1 cellular context compared by ENCODE assay signal in the genomic region with DNA sequence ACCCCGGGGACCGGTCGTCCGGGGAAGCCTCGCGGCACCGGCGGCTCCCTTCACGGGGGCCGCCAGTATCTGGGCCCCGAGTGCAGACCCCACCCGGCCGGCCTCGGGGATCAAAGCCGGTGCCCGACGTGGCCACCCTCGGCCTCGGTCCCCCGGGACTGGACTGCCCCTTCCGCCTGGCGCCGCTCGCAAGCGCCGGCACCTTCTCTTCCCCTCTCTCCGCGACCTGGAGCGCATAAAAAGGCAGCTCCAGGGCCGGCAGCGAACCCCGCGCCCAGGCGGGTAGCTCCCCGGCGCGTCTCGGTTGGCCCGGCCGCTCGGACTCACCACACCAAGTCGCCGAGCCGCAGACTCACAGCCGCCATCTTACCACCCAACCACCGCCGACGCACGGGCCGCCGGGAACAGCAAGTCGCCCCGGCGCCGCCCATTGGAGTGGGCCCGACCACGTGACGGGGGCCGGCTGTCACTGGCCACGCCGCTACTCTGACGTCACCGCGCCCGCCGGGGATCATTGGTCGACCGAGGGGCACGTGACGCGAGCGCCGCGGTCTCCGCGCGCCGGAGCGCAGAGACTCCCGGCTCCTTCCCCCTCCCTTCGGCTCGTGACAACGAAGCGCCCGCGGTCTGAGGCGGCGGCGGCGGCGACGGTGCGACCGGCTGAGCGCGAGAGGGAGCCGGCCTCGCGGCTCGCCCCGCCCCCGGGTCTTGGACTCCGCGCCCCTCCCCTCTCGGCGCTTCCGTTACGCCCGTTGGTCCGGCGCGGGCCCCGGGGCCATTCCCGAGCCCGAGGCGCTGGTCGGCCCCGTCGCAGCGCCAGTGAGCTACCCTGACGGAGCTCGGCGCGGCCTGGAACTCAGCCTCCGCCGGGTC.
TF ChIP-seq lines count a peak whose summit lies in the region.

A gene (minus strand): TSS at position 388 of the 873 bp plus-strand sequence. CDS start 23 bp downstream, at position 365.
A gene with protein sequence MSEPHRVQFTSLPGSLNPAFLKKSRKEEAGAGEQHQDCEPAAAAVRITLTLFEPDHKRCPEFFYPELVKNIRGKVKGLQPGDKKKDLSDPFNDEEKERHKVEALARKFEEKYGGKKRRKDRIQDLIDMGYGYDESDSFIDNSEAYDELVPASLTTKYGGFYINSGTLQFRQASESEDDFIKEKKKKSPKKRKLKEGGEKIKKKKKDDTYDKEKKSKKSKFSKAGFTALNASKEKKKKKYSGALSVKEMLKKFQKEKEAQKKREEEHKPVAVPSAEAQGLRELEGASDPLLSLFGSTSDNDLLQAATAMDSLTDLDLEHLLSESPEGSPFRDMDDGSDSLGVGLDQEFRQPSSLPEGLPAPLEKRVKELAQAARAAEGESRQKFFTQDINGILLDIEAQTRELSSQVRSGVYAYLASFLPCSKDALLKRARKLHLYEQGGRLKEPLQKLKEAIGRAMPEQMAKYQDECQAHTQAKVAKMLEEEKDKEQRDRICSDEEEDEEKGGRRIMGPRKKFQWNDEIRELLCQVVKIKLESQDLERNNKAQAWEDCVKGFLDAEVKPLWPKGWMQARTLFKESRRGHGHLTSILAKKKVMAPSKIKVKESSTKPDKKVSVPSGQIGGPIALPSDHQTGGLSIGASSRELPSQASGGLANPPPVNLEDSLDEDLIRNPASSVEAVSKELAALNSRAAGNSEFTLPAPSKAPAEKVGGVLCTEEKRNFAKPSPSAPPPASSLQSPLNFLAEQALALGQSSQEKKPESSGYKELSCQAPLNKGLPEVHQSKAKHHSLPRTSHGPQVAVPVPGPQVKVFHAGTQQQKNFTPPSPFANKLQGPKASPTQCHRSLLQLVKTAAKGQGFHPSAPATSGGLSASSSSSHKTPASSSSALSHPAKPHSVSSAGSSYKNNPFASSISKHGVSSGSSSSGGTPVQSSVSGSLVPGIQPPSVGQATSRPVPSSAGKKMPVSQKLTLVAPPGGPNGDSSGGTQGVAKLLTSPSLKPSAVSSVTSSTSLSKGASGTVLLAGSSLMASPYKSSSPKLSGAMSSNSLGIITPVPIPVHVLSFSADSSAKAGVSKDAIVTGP (N-terminal part only) (plus strand): TSS at position 581 of the 873 bp plus-strand sequence. CDS start 5,437 bp downstream, outside the sequence.

TF ChIP-seq in HepG2, 621 proteins besides CTCF, POLR2A, EP300 and RAD21 (continued from another document and continues in another):
- TF ChIP-seq, protein P1, sequence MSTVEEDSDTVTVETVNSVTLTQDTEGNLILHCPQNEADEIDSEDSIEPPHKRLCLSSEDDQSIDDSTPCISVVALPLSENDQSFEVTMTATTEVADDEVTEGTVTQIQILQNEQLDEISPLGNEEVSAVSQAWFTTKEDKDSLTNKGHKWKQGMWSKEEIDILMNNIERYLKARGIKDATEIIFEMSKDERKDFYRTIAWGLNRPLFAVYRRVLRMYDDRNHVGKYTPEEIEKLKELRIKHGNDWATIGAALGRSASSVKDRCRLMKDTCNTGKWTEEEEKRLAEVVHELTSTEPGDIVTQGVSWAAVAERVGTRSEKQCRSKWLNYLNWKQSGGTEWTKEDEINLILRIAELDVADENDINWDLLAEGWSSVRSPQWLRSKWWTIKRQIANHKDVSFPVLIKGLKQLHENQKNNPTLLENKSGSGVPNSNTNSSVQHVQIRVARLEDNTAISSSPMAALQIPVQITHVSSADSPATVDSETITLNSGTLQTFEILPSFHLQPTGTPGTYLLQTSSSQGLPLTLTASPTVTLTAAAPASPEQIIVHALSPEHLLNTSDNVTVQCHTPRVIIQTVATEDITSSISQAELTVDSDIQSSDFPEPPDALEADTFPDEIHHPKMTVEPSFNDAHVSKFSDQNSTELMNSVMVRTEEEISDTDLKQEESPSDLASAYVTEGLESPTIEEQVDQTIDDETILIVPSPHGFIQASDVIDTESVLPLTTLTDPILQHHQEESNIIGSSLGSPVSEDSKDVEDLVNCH (CRISPR knock-in tag; IDR thresholded peaks at IDR 0.05) = no peak
- no peak for TF ChIP-seq ZNF781 (CRISPR knock-in tag; IDR thresholded peaks at IDR 0.05; ENCODE audit: borderline replicate concordance, not compliant biosample characterization)
- TF ChIP-seq ARNT (IDR thresholded peaks at IDR 0.05) = no peak
- TF ChIP-seq ZNF629 (CRISPR knock-in tag; conservative IDR thresholded peaks at IDR 0.05) = no peak
- TF ChIP-seq ZSCAN22 (CRISPR knock-in tag; IDR thresholded peaks at IDR 0.05) = no peak
- TF ChIP-seq, protein P2, sequence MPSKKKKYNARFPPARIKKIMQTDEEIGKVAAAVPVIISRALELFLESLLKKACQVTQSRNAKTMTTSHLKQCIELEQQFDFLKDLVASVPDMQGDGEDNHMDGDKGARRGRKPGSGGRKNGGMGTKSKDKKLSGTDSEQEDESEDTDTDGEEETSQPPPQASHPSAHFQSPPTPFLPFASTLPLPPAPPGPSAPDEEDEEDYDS (CRISPR knock-in tag; IDR thresholded peaks at IDR 0.05) = peak; percentile 74; the same call in 1 of the 2 replicates
- TF ChIP-seq RFXANK (CRISPR knock-in tag; IDR thresholded peaks at IDR 0.05) = no peak
- no peak for TF ChIP-seq ZFP41 (CRISPR knock-in tag; IDR thresholded peaks at IDR 0.05; ENCODE audit: borderline replicate concordance)
- TF ChIP-seq, protein P3, sequence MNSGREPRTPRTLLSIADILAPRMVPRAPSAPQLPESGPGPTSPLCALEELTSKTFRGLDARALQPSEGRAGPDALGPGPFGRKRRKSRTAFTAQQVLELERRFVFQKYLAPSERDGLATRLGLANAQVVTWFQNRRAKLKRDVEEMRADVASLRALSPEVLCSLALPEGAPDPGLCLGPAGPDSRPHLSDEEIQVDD (CRISPR knock-in tag; IDR thresholded peaks at IDR 0.05; ENCODE audit: borderline replicate concordance) = peak; percentile 40; the same call in 1 of the 2 replicates
- TF ChIP-seq ZNF251 (CRISPR knock-in tag; IDR thresholded peaks at IDR 0.05) = no peak
- no peak for TF ChIP-seq ZNF136 (CRISPR knock-in tag; IDR thresholded peaks at IDR 0.05; ENCODE audit: low read depth)
- TF ChIP-seq, protein P4, sequence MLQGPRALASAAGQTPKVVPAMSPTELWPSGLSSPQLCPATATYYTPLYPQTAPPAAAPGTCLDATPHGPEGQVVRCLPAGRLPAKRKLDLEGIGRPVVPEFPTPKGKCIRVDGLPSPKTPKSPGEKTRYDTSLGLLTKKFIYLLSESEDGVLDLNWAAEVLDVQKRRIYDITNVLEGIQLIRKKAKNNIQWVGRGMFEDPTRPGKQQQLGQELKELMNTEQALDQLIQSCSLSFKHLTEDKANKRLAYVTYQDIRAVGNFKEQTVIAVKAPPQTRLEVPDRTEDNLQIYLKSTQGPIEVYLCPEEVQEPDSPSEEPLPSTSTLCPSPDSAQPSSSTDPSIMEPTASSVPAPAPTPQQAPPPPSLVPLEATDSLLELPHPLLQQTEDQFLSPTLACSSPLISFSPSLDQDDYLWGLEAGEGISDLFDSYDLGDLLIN (CRISPR knock-in tag; IDR thresholded peaks at IDR 0.05; ENCODE audit: borderline replicate concordance) = peak; percentile 30; the same call in 1 of the 2 replicates
- TF ChIP-seq AGO2 (optimal IDR thresholded peaks at IDR 0.05; ENCODE audit: low read depth, low read length) = no peak
- TF ChIP-seq ZNF451 (CRISPR knock-in tag; IDR thresholded peaks at IDR 0.05) = peak; percentile 37; the same call in 1 of the 2 replicates
- TF ChIP-seq ZNF569 (CRISPR knock-in tag; IDR thresholded peaks at IDR 0.05; ENCODE audit: borderline replicate concordance) = no peak
- TF ChIP-seq PRPF4 (IDR thresholded peaks at IDR 0.05; ENCODE audit: low read depth, low read length, poor library complexity, severe bottlenecking) = no peak
- TF ChIP-seq ZKSCAN8 (CRISPR knock-in tag; IDR thresholded peaks at IDR 0.05; ENCODE audit: borderline replicate concordance) = no peak
- TF ChIP-seq, protein P5, sequence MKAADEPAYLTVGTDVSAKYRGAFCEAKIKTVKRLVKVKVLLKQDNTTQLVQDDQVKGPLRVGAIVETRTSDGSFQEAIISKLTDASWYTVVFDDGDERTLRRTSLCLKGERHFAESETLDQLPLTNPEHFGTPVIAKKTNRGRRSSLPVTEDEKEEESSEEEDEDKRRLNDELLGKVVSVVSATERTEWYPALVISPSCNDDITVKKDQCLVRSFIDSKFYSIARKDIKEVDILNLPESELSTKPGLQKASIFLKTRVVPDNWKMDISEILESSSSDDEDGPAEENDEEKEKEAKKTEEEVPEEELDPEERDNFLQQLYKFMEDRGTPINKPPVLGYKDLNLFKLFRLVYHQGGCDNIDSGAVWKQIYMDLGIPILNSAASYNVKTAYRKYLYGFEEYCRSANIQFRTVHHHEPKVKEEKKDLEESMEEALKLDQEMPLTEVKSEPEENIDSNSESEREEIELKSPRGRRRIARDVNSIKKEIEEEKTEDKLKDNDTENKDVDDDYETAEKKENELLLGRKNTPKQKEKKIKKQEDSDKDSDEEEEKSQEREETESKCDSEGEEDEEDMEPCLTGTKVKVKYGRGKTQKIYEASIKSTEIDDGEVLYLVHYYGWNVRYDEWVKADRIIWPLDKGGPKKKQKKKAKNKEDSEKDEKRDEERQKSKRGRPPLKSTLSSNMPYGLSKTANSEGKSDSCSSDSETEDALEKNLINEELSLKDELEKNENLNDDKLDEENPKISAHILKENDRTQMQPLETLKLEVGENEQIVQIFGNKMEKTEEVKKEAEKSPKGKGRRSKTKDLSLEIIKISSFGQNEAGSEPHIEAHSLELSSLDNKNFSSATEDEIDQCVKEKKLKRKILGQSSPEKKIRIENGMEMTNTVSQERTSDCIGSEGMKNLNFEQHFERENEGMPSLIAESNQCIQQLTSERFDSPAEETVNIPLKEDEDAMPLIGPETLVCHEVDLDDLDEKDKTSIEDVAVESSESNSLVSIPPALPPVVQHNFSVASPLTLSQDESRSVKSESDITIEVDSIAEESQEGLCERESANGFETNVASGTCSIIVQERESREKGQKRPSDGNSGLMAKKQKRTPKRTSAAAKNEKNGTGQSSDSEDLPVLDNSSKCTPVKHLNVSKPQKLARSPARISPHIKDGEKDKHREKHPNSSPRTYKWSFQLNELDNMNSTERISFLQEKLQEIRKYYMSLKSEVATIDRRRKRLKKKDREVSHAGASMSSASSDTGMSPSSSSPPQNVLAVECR (CRISPR knock-in tag; IDR thresholded peaks at IDR 0.05; ENCODE audit: borderline replicate concordance) = peak; percentile 77
- TF ChIP-seq ATF7 (IDR thresholded peaks at IDR 0.05) = peak; percentile 90
- TF ChIP-seq ATF7 (CRISPR knock-in tag; IDR thresholded peaks at IDR 0.05) = 0 out of 2 replicates have a peak, but pooled peaks have one; percentile 52
- TF ChIP-seq EHMT2 (IDR thresholded peaks at IDR 0.05; ENCODE audit: borderline replicate concordance, low read depth, low read length) = no peak
- no peak; the same call in 1 of the 2 replicates for TF ChIP-seq ZNF670 (CRISPR knock-in tag; IDR thresholded peaks at IDR 0.05; ENCODE audit: borderline replicate concordance)
- no peak for TF ChIP-seq ZNF792 (CRISPR knock-in tag; IDR thresholded peaks at IDR 0.05)
- TF ChIP-seq ATF7-NPFF (CRISPR knock-in tag; IDR thresholded peaks at IDR 0.05; ENCODE audit: low read depth) = no peak; the same call in 1 of the 2 replicates
- peak; percentile 98 for TF ChIP-seq NFYB (CRISPR knock-in tag; IDR thresholded peaks at IDR 0.05)
- no peak for TF ChIP-seq HMGA1 (CRISPR knock-in tag; conservative IDR thresholded peaks at IDR 0.05)
- TF ChIP-seq ZNF101 (CRISPR knock-in tag; IDR thresholded peaks at IDR 0.05; ENCODE audit: borderline replicate concordance, low read depth) = no peak
- TF ChIP-seq YEATS4 (CRISPR knock-in tag; IDR thresholded peaks at IDR 0.05; ENCODE audit: borderline replicate concordance) = peak; percentile 61
- TF ChIP-seq, protein P6, sequence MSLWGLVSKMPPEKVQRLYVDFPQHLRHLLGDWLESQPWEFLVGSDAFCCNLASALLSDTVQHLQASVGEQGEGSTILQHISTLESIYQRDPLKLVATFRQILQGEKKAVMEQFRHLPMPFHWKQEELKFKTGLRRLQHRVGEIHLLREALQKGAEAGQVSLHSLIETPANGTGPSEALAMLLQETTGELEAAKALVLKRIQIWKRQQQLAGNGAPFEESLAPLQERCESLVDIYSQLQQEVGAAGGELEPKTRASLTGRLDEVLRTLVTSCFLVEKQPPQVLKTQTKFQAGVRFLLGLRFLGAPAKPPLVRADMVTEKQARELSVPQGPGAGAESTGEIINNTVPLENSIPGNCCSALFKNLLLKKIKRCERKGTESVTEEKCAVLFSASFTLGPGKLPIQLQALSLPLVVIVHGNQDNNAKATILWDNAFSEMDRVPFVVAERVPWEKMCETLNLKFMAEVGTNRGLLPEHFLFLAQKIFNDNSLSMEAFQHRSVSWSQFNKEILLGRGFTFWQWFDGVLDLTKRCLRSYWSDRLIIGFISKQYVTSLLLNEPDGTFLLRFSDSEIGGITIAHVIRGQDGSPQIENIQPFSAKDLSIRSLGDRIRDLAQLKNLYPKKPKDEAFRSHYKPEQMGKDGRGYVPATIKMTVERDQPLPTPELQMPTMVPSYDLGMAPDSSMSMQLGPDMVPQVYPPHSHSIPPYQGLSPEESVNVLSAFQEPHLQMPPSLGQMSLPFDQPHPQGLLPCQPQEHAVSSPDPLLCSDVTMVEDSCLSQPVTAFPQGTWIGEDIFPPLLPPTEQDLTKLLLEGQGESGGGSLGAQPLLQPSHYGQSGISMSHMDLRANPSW (CRISPR knock-in tag; IDR thresholded peaks at IDR 0.05; ENCODE audit: borderline replicate concordance) = no peak; the same call in 1 of the 2 replicates
- peak; percentile 68 for TF ChIP-seq TBX2 (CRISPR knock-in tag; IDR thresholded peaks at IDR 0.05; ENCODE audit: borderline replicate concordance)
- no peak for TF ChIP-seq ELF4 (CRISPR knock-in tag; IDR thresholded peaks at IDR 0.05; ENCODE audit: borderline replicate concordance)
- TF ChIP-seq YEATS2 (CRISPR knock-in tag; IDR thresholded peaks at IDR 0.05; ENCODE audit: borderline replicate concordance) = peak; percentile 46; the same call in 1 of the 2 replicates
- no peak; the same call in 1 of the 2 replicates for TF ChIP-seq SUZ12 (IDR thresholded peaks at IDR 0.05; ENCODE audit: low read depth, low read length)
- TF ChIP-seq, protein P7, sequence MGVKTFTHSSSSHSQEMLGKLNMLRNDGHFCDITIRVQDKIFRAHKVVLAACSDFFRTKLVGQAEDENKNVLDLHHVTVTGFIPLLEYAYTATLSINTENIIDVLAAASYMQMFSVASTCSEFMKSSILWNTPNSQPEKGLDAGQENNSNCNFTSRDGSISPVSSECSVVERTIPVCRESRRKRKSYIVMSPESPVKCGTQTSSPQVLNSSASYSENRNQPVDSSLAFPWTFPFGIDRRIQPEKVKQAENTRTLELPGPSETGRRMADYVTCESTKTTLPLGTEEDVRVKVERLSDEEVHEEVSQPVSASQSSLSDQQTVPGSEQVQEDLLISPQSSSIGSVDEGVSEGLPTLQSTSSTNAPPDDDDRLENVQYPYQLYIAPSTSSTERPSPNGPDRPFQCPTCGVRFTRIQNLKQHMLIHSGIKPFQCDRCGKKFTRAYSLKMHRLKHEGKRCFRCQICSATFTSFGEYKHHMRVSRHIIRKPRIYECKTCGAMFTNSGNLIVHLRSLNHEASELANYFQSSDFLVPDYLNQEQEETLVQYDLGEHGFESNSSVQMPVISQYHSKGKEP (CRISPR knock-in tag; IDR thresholded peaks at IDR 0.05) = no peak
- TF ChIP-seq ZNF777 (CRISPR knock-in tag; IDR thresholded peaks at IDR 0.05) = peak; percentile 98
- TF ChIP-seq, protein P8, sequence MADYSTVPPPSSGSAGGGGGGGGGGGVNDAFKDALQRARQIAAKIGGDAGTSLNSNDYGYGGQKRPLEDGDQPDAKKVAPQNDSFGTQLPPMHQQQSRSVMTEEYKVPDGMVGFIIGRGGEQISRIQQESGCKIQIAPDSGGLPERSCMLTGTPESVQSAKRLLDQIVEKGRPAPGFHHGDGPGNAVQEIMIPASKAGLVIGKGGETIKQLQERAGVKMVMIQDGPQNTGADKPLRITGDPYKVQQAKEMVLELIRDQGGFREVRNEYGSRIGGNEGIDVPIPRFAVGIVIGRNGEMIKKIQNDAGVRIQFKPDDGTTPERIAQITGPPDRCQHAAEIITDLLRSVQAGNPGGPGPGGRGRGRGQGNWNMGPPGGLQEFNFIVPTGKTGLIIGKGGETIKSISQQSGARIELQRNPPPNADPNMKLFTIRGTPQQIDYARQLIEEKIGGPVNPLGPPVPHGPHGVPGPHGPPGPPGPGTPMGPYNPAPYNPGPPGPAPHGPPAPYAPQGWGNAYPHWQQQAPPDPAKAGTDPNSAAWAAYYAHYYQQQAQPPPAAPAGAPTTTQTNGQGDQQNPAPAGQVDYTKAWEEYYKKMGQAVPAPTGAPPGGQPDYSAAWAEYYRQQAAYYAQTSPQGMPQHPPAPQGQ (CRISPR knock-in tag; IDR thresholded peaks at IDR 0.05; ENCODE audit: borderline replicate concordance) = no peak
